In the genomic region with DNA sequence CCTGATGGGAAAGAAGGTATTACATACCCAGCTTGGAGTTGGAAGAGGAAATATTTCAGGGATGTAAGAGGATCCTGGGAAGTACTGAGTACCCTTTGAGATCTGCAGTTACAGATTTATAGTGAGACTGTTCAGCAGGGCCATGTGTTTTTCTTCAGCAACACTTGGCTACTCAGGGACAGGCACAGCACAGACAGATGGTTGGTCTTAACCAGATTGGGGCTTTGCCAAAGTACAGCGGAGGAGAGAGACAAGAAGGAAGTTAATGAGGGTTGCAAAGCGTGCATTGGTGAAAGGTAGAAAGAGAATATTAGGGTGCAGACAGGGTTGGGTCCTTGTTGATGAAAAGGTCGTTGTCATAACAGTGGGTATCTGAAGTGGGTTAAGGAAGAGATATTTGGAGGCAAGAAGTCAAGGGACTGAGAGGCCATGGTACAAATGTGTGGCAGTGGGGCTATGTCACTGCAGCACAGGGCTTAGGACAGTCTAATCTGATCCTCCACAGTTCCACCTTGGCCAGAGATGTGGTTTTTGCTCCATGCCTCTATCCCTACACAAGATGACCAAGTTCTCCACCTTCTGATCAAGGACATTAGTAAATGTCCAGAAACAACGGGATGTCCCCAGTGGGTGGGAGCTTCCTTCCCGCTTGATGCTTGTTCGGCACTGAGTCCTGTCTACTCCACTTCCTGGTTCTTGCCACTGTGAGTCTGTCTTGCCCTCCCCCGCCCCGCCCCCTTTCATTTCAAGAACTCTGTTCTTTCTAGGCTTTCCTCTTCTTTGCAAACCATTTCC, we compare ENCODE assay signal across 8 cellular contexts. TPM values are rescaled to one million over a fixed set of nuclear protein-coding genes. Genes with fewer than 3 reads are reported as not detected.
A peak's percentile ranks its signal among the peaks of the same experiment; 100 is the strongest.
DNase-seq lines count a peak whose midpoint lies in the region; ATAC-seq and TF ChIP-seq lines count a peak whose summit lies in the region.

No MANE protein-coding gene starts in this region.

- POLR2A ChIA-PET in activated CD8-positive, alpha-beta T cell treated with anti-CD3 and anti-CD28 coated beads for 36 hours (lab: Charles Lee) = no interaction called here

- H3K4me3 ChIP-seq in heart right ventricle = peak overlapping the region in 5 of 10 donors; percentile 3 to 23 (median 17)
- no peak overlapping the region for H3K4me3 ChIP-seq in osteoblast (ENCODE audit: insufficient read depth, low read length)

- H3K27ac ChIP-seq in heart right ventricle (peak overlapping the region in 4 of 10 donors; percentile 5 to 32 (median 22)), osteoblast (ENCODE audit: low read depth, low read length) (no peak overlapping the region)

- TF ChIP-seq CTCF in activated CD8-positive, alpha-beta T cell treated with anti-CD3 and anti-CD28 coated beads for 36 hours (IDR thresholded peaks at IDR 0.05) = no peak
- TF ChIP-seq CTCF in heart right ventricle (IDR thresholded peaks at IDR 0.05) (no peak), osteoblast (IDR thresholded peaks at IDR 0.05; ENCODE audit: extremely low read depth, low read depth, low read length) (no peak)

- H3K4me2 ChIP-seq in osteoblast (ENCODE audit: insufficient read depth, low read length) = no peak overlapping the region

- H3K36me3 ChIP-seq in heart right ventricle (no peaks in the 10 kb centered on the region), osteoblast (ENCODE audit: insufficient read depth, low read length) (no peaks in the 10 kb centered on the region)

- no peaks in the 10 kb centered on the region for H4K20me1 ChIP-seq in osteoblast (ENCODE audit: insufficient read depth, low read length)

- H3K9me3 Mint-ChIP-seq in activated CD8-positive, alpha-beta T cell treated with anti-CD3 and anti-CD28 coated beads for 36 hours = no peaks in the 10 kb centered on the region

- H3K4me3 Mint-ChIP-seq in activated CD8-positive, alpha-beta T cell treated with anti-CD3 and anti-CD28 coated beads for 36 hours = peak overlapping the region; percentile 34

- peak overlapping the region; percentile 84 for H3K27ac Mint-ChIP-seq in activated CD8-positive, alpha-beta T cell treated with anti-CD3 and anti-CD28 coated beads for 36 hours

- H2AFZ ChIP-seq in osteoblast (ENCODE audit: low read length) = no peak overlapping the region

- no peaks in the 10 kb centered on the region for H3K36me3 Mint-ChIP-seq in activated CD8-positive, alpha-beta T cell treated with anti-CD3 and anti-CD28 coated beads for 36 hours (ENCODE audit: low read depth)

- no peaks in the 10 kb centered on the region for H3K79me2 ChIP-seq in osteoblast (ENCODE audit: insufficient read depth, low read length)

- CTCF ChIA-PET in activated CD8-positive, alpha-beta T cell treated with anti-CD3 and anti-CD28 coated beads for 36 hours (lab: Charles Lee) = interaction anchor here (2.9 kb wide), 1 partner anchor 12 kb away, joined by 12 read pairs; no protein-coding TSS in a partner anchor

- H3K4me1 ChIP-seq in heart right ventricle (peaks cover 2 to 18% (median 11%) of the 10 kb centered on the region in 9 donors), osteoblast (ENCODE audit: insufficient read depth, low read length) (no peaks in the 10 kb centered on the region)

- DNase-seq in NCI-H524 (lab: John Stamatoyannopoulos, UW) = peak; percentile 66 to 77
- DNase-seq in activated CD8-positive, alpha-beta T cell treated with anti-CD3 and anti-CD28 coated beads for 36 hours = peak; percentile 69
- DNase-seq in heart right ventricle = peak; percentile 14 to 81
- DNase-seq in stimulated activated CD8-positive, alpha-beta memory T cell treated with anti-CD3 and anti-CD28 coated beads, Interleukin-7, amount 100 ng/mL, for 4 hours (ENCODE audit: low read depth in 2 of 2) = peak; percentile 30 to 52
- no peak for DNase-seq in osteoblast (ENCODE audit: insufficient read length, low spot score, missing footprints)
- DNase-seq in inferior parietal cortex (ENCODE audit: extremely low spot score) = no peak
- no peak for DNase-seq in DMS114 treated with DMSO at 0.1 percent for 48 hours (lab: John Stamatoyannopoulos, UW; ENCODE audit: unreplicated experiment)

- peaks cover 19% of the 10 kb centered on the region for H3K4me1 Mint-ChIP-seq in activated CD8-positive, alpha-beta T cell treated with anti-CD3 and anti-CD28 coated beads for 36 hours (ENCODE audit: low read depth)

- H3K9me3 ChIP-seq in heart right ventricle = peaks cover 0 to 12% (median 0%) of the 10 kb centered on the region in 11 donors
- no peaks in the 10 kb centered on the region for H3K9me3 ChIP-seq in osteoblast (ENCODE audit: low read depth, low read length)

- H3K27me3 ChIP-seq in heart right ventricle (no peaks in the 10 kb centered on the region), osteoblast (ENCODE audit: insufficient read depth, low read length) (no peaks in the 10 kb centered on the region)

- no peaks in the 10 kb centered on the region for H3K27me3 Mint-ChIP-seq in activated CD8-positive, alpha-beta T cell treated with anti-CD3 and anti-CD28 coated beads for 36 hours

- ATAC-seq in activated CD8-positive, alpha-beta T cell treated with anti-CD3 and anti-CD28 coated beads for 36 hours = peak; percentile 91
- peak; percentile 78 to 97 (median 94) for ATAC-seq in heart right ventricle
- no peak for ATAC-seq in HG02885 (IDR thresholded peaks at IDR 0.05; ENCODE audit: poor library complexity, unreplicated experiment)

- intact Hi-C loops in activated CD8-positive, alpha-beta T cell treated with anti-CD3 and anti-CD28 coated beads for 36 hours (cut with micrococcal nuclease) = no loop called here
- intact Hi-C loops in heart right ventricle (cut with DNase I) = no loop called here

- 37 to 43% methylated on average over 8 of the region's 8 CpGs for WGBS in heart right ventricle, 2 donors

RNA-seq across cellular contexts. Expression of gene DNAJC1, which starts 18.9 kb away (rescaled TPM):
- 10 to 100 TPM; 19.3 to 23.7 TPM for total RNA-seq in activated CD8-positive, alpha-beta T cell treated with anti-CD3 and anti-CD28 coated beads for 36 hours
- total RNA-seq in heart right ventricle (10 to 100 TPM in 6 of 10 donors, 1 to 10 TPM in 4; 8.9 to 18.1 (median 11.4) TPM), osteoblast (83.1 and 83.2 TPM in 2 replicates)
- polyA plus RNA-seq in heart right ventricle = 10 to 100 TPM; 10.5 to 26.8 TPM

Comparison
In these comparisons a context has a peak if more than half of its experiments do, and no peak if none do; other contexts are left out.
1. DNase-seq: peak in NCI-H524 (2 of 2), activated CD8-positive, alpha-beta T cell treated with anti-CD3 and anti-CD28 coated beads for 36 hours (single experiment), heart right ventricle (2 of 2) and stimulated activated CD8-positive, alpha-beta memory T cell treated with anti-CD3 and anti-CD28 coated beads, Interleukin-7, amount 100 ng/mL, for 4 hours (2 of 2); none in osteoblast (single experiment), inferior parietal cortex (single experiment) and DMS114 treated with DMSO at 0.1 percent for 48 hours (single experiment).